ENCODE assay signal across 1 cellular context in genomic region chr20:49037962-49038387, GRCh38.
TF ChIP-seq lines count a peak whose summit lies in the region.

No MANE protein-coding gene starts in this region.

TF ChIP-seq in K562, 482 proteins besides CTCF, POLR2A, EP300 and RAD21 (continued from another document and continues in another):
- TF ChIP-seq ZNF407 (IDR thresholded peaks at IDR 0.05; ENCODE audit: low read depth), result no peak
- TF ChIP-seq MYNN (IDR thresholded peaks at IDR 0.05), result peak; percentile 68
- TF ChIP-seq MYNN (CRISPR knock-in tag; IDR thresholded peaks at IDR 0.05), result no peak
- peak; percentile 27; the same call in 1 of the 2 replicates for TF ChIP-seq CXXC5 (CRISPR knock-in tag; IDR thresholded peaks at IDR 0.05)
- TF ChIP-seq CGGBP1 (CRISPR knock-in tag; IDR thresholded peaks at IDR 0.05), result no peak
- no peak for TF ChIP-seq E2F6 (IDR thresholded peaks at IDR 0.05; ENCODE audit: borderline replicate concordance in 1 of 2, extremely low read depth in 1 of 2, insufficient read depth in 1 of 2, insufficient read length in 1 of 2, low read depth in 1 of 2, low read length in 1 of 2, poor library complexity in 1 of 2, severe bottlenecking in 1 of 2)
- TF ChIP-seq ELF4 (CRISPR knock-in tag; IDR thresholded peaks at IDR 0.05), result peak; percentile 72; the same call in 1 of the 2 replicates
- TF ChIP-seq HLTF (IDR thresholded peaks at IDR 0.05), result no peak
- TF ChIP-seq SRSF9 (IDR thresholded peaks at IDR 0.05; ENCODE audit: borderline replicate concordance, low read depth, low read length), result no peak
- TF ChIP-seq ATF1 (CRISPR knock-in tag; IDR thresholded peaks at IDR 0.05), result no peak
- TF ChIP-seq ATF1 (tag; IDR thresholded peaks at IDR 0.05), result peak; percentile 29; the same call in 1 of the 2 replicates
- TF ChIP-seq ZNF324 (CRISPR knock-in tag; IDR thresholded peaks at IDR 0.05), result no peak
- peak; percentile 100 for TF ChIP-seq HES1 (IDR thresholded peaks at IDR 0.05; ENCODE audit: low read depth)
- TF ChIP-seq IRF2 (CRISPR knock-in tag; IDR thresholded peaks at IDR 0.05), result no peak
- TF ChIP-seq POLR2AphosphoS2 (IDR thresholded peaks at IDR 0.05; ENCODE audit: low read length), result peak; percentile 59; the same call in 1 of the 2 replicates
- TF ChIP-seq CBX5 (IDR thresholded peaks at IDR 0.05; ENCODE audit: borderline replicate concordance, low read depth), result no peak
- TF ChIP-seq TAF9B (IDR thresholded peaks at IDR 0.05; ENCODE audit: partially characterized antibody), result peak; percentile 33
- TF ChIP-seq NFE2 (IDR thresholded peaks at IDR 0.05; ENCODE audit: low read depth), result peak; percentile 85
- peak; percentile 99 for TF ChIP-seq HDAC2 (IDR thresholded peaks at IDR 0.05)
- TF ChIP-seq KLF16 (IDR thresholded peaks at IDR 0.05), result peak; percentile 40; the same call in 1 of the 2 replicates
- TF ChIP-seq PHTF2 (CRISPR knock-in tag; IDR thresholded peaks at IDR 0.05), result no peak
- no peak for TF ChIP-seq ZNF263 (CRISPR knock-in tag; IDR thresholded peaks at IDR 0.05; ENCODE audit: borderline replicate concordance)
- peak; percentile 57; the same call in 1 of the 2 replicates for TF ChIP-seq HMG20A (CRISPR knock-in tag; conservative IDR thresholded peaks at IDR 0.05)
- peak; percentile 45; the same call in 1 of the 2 replicates for TF ChIP-seq TFAP4 (CRISPR knock-in tag; IDR thresholded peaks at IDR 0.05; ENCODE audit: borderline replicate concordance)
- TF ChIP-seq BACH1 (tag; IDR thresholded peaks at IDR 0.05), result peak; percentile 58; the same call in 1 of the 2 replicates
- TF ChIP-seq CBFA2T2 (conservative IDR thresholded peaks at IDR 0.05), result peak; percentile 70
- TF ChIP-seq VEZF1 (CRISPR knock-in tag; IDR thresholded peaks at IDR 0.05), result peak; percentile 61
- TF ChIP-seq NR0B1 (IDR thresholded peaks at IDR 0.05; ENCODE audit: partially characterized antibody), result no peak
- peak; percentile 72 for TF ChIP-seq L3MBTL2 (IDR thresholded peaks at IDR 0.05)
- TF ChIP-seq HEY1 (CRISPR knock-in tag; IDR thresholded peaks at IDR 0.05; ENCODE audit: borderline replicate concordance), result peak; percentile 67; the same call in 1 of the 2 replicates
- TF ChIP-seq CUX1 (CRISPR knock-in tag; IDR thresholded peaks at IDR 0.05), result 0 out of 2 replicates have a peak, but pooled peaks have one; percentile 36
- TF ChIP-seq RUNX1 (IDR thresholded peaks at IDR 0.05; ENCODE audit: low read depth), result peak; percentile 99
- TF ChIP-seq GATA2 (CRISPR knock-in tag; IDR thresholded peaks at IDR 0.05), result peak; percentile 57
- peak; percentile 58; the same call in 1 of the 2 replicates for TF ChIP-seq PML (IDR thresholded peaks at IDR 0.05; ENCODE audit: low read length)
- peak; percentile 98 to 100 for TF ChIP-seq RCOR1 (IDR thresholded peaks at IDR 0.05; ENCODE audit: borderline replicate concordance in 1 of 2, low read depth in 2 of 2, low read length in 2 of 2)
- TF ChIP-seq KDM2B (CRISPR knock-in tag; IDR thresholded peaks at IDR 0.05), result peak; percentile 21; the same call in 1 of the 2 replicates
- no peak for TF ChIP-seq YBX1 (IDR thresholded peaks at IDR 0.05)
- peak; percentile 72 for TF ChIP-seq MYC (IDR thresholded peaks at IDR 0.05; ENCODE audit: low read depth, low read length)
- TF ChIP-seq MYC (CRISPR knock-in tag; IDR thresholded peaks at IDR 0.05; ENCODE audit: borderline replicate concordance, low read depth), result no peak
- TF ChIP-seq ZKSCAN3 (CRISPR knock-in tag; IDR thresholded peaks at IDR 0.05), result no peak
- peak; percentile 72 for TF ChIP-seq ZEB2 (IDR thresholded peaks at IDR 0.05)
- TF ChIP-seq ESRRA (IDR thresholded peaks at IDR 0.05; ENCODE audit: borderline replicate concordance, low read depth), result peak; percentile 99; the same call in 1 of the 2 replicates
